ENCODE assay signal across 8 cellular contexts in genomic region chr9:132670359-132670815, GRCh38. TPM values are rescaled to one million over a fixed set of nuclear protein-coding genes. Genes with fewer than 3 reads are reported as not detected.
DNase-seq lines count a peak whose midpoint lies in the region; ATAC-seq, FAIRE-seq and TF ChIP-seq lines count a peak whose summit lies in the region.

Gene GTF3C4, plus strand, starts transcription at chr9:132670464. Its CDS starts 135 bp downstream, at chr9:132670599.

- H3K79me1 ChIP-seq in neuronal stem cell (ENCODE audit: low read depth, low read length) = peaks cover 7% of the 10 kb centered on the region

- H3K9ac ChIP-seq in neuronal stem cell (ENCODE audit: low read depth, low read length, poor library complexity) = peak within 1 kb of the TSS; percentile 100

- peak; percentile 54 for ATAC-seq in GM21367 (IDR thresholded peaks at IDR 0.05; ENCODE audit: unreplicated experiment)
- peak; percentile 42 for ATAC-seq in foreskin keratinocyte

- no CpG with 5 or more reads among the region's 52 CpGs for WGBS in neuronal stem cell (ENCODE audit: extremely low coverage in 2 of 2, insufficient read length in 2 of 2, insufficient replicate concordance in 1 of 2), 2 donors

- no peak within 1 kb of the TSS for H4K91ac ChIP-seq in neuronal stem cell (ENCODE audit: low read depth, low read length, poor library complexity)

- peak; percentile 85 for DNase-seq in COLO668 (lab: John Stamatoyannopoulos, UW; ENCODE audit: unreplicated experiment)
- no peak for DNase-seq in HT1080 (ENCODE audit: low read depth)
- DNase-seq in RCC 7860 (ENCODE audit: low spot score) = peak; percentile 49
- peak; percentile 81 for DNase-seq in activated gamma-delta T cell (lab: John Stamatoyannopoulos, UW)
- peak in 1 of 2 donors; percentile 67 for DNase-seq in foreskin keratinocyte
- peak; percentile 92 for DNase-seq in neuronal stem cell (ENCODE audit: low spot score)
- peak in 46 of 49 donors; percentile 26 to 94 (median 77) for DNase-seq in substantia nigra (lab: John Stamatoyannopoulos, UW)

- peak within 1 kb of the TSS; percentile 96 for H2BK5ac ChIP-seq in neuronal stem cell (ENCODE audit: low read length)

- peak within 1 kb of the TSS; percentile 89 for H2BK120ac ChIP-seq in neuronal stem cell (ENCODE audit: low read depth, low read length)

- peak within 1 kb of the TSS; percentile 96 for H3K23ac ChIP-seq in neuronal stem cell (ENCODE audit: low read depth, low read length, poor library complexity)

- H2AFZ ChIP-seq in neuronal stem cell (ENCODE audit: low read length) = peak within 1 kb of the TSS; percentile 99

- peak within 1 kb of the TSS; percentile 98 to 99 for H3K4me3 ChIP-seq in neuronal stem cell (ENCODE audit: low read length in 2 of 2)

- peak within 1 kb of the TSS; percentile 74 for H3K14ac ChIP-seq in neuronal stem cell (ENCODE audit: low read length)

- no peak for TF ChIP-seq CTCF in foreskin keratinocyte (conservative IDR thresholded peaks at IDR 0.05)

- peak within 1 kb of the TSS; percentile 78 for H3K4ac ChIP-seq in neuronal stem cell (ENCODE audit: low read length)

- H3K27me3 ChIP-seq in foreskin keratinocyte (no peaks in the 10 kb centered on the region), neuronal stem cell (ENCODE audit: control insufficient read depth in 3 of 3, insufficient read depth in 3 of 3, low read depth in 1 of 3, low read length in 3 of 3) (no peaks in the 10 kb centered on the region)

- H3K27ac ChIP-seq in foreskin keratinocyte (peak within 1 kb of the TSS; percentile 82), neuronal stem cell (replicated peaks; ENCODE audit: low read length) (peak within 1 kb of the TSS; percentile 98), substantia nigra (ENCODE audit: low read depth, low read length, poor library complexity, severe bottlenecking) (peak within 1 kb of the TSS; percentile 96)

- no peak within 1 kb of the TSS for H4K8ac ChIP-seq in neuronal stem cell (ENCODE audit: low read depth, low read length)

- no peak within 1 kb of the TSS for H2BK12ac ChIP-seq in neuronal stem cell (ENCODE audit: low read length)

- peak within 1 kb of the TSS; percentile 89 for H3K4me2 ChIP-seq in neuronal stem cell (ENCODE audit: insufficient read depth, low read length, poor library complexity, severe bottlenecking)

- H3K9me3 ChIP-seq in neuronal stem cell (replicated peaks in 1 of 2; ENCODE audit: control insufficient read depth in 2 of 2, insufficient read depth in 1 of 2, low read depth in 1 of 2, low read length in 2 of 2) = peaks cover 0 to 16% of the 10 kb centered on the region in 2 donors

- no peak for FAIRE-seq in RCC 7860 (lab: Jason Lieb, UNC)

- H3K4me1 ChIP-seq in foreskin keratinocyte = peaks cover 17% of the 10 kb centered on the region
- peaks cover 2 to 5% of the 10 kb centered on the region in 2 donors for H3K4me1 ChIP-seq in neuronal stem cell (ENCODE audit: control insufficient read depth in 2 of 2, insufficient read depth in 1 of 2, low read depth in 1 of 2, low read length in 2 of 2)

- H2AK5ac ChIP-seq in neuronal stem cell (ENCODE audit: low read depth, low read length) = peak within 1 kb of the TSS; percentile 93

- H2BK15ac ChIP-seq in neuronal stem cell (ENCODE audit: low read length) = peak within 1 kb of the TSS; percentile 92

- peaks cover 0 to 32% of the 10 kb centered on the region in 2 donors for H3K36me3 ChIP-seq in neuronal stem cell (replicated peaks in 1 of 2; ENCODE audit: control insufficient read depth in 2 of 2, insufficient read depth in 2 of 2, low read length in 2 of 2)

- peak within 1 kb of the TSS; percentile 98 for H3K18ac ChIP-seq in neuronal stem cell (ENCODE audit: low read length)

RNA-seq across cellular contexts. Expression of gene GTF3C4, which starts in this region (rescaled TPM):
- total RNA-seq in HT1080 (2014; rRNA removed; shearing (Covaris generic)) = 17.6 and 23.1 TPM in 2 replicates
- polyA plus RNA-seq in HT1080 (2015; cell fraction: cytosol; rRNA removed) = 11.8 and 13.9 TPM in 2 replicates
- 13.3 and 13.7 TPM in 2 replicates for polyA plus RNA-seq in HT1080 (2015; cell fraction: nucleus; rRNA removed)
- total RNA-seq in foreskin keratinocyte = 19.2 and 19.7 TPM in 2 replicates
- polyA plus RNA-seq in foreskin keratinocyte = 4.6 and 5.3 TPM in 2 replicates
- 15.1 TPM for polyA plus RNA-seq in neuronal stem cell (2013, experiment 1 of 2)
- 15.3 TPM for polyA plus RNA-seq in neuronal stem cell (2013, experiment 2 of 2)
